Comparison of ENCODE assay signal across 1 cellular context in genomic region chr10:97736902-97737769, GRCh38.
TF ChIP-seq lines count a peak whose summit lies in the region.

TSS of gene ZFYVE27 (plus strand) at chr10:97737128. CDS start at chr10:97738478, 1,350 bp downstream.

TF ChIP-seq in H1, 55 proteins besides CTCF, POLR2A, EP300 and RAD21:
- peak; percentile 78; the same call in 1 of the 2 replicates for TF ChIP-seq RBBP5 (IDR thresholded peaks at IDR 0.05; ENCODE audit: borderline replicate concordance, low read depth, low read length)
- no peak for TF ChIP-seq SP1 (IDR thresholded peaks at IDR 0.05; ENCODE audit: low read depth, low read length)
- TF ChIP-seq ZNF274 (IDR thresholded peaks at IDR 0.05; ENCODE audit: borderline replicate concordance, extremely low read depth, low read length), result no peak
- no peak for TF ChIP-seq FOSL1 (IDR thresholded peaks at IDR 0.05; ENCODE audit: insufficient read depth, low read depth, low read length)
- TF ChIP-seq BCL11A (IDR thresholded peaks at IDR 0.05; ENCODE audit: low read depth in 2 of 2, low read length in 2 of 2), result no peak
- no peak for TF ChIP-seq GABPA (IDR thresholded peaks at IDR 0.05; ENCODE audit: borderline replicate concordance, insufficient read depth, low read length)
- TF ChIP-seq POU5F1 (IDR thresholded peaks at IDR 0.05; ENCODE audit: low read depth, low read length), result no peak
- TF ChIP-seq KDM1A (IDR thresholded peaks at IDR 0.05; ENCODE audit: borderline replicate concordance, low read length), result 0 out of 2 replicates have a peak, but pooled peaks have one; percentile 55
- TF ChIP-seq CHD1 (IDR thresholded peaks at IDR 0.05; ENCODE audit: low read depth, low read length), result no peak
- TF ChIP-seq EZH2 (IDR thresholded peaks at IDR 0.05; ENCODE audit: low read depth, low read length, severe bottlenecking), result no peak
- no peak; the same call in 1 of the 2 replicates for TF ChIP-seq TBP (IDR thresholded peaks at IDR 0.05; ENCODE audit: low read depth, low read length)
- TF ChIP-seq PHF8 (conservative IDR thresholded peaks at IDR 0.05; ENCODE audit: low read depth, low read length), result peak; percentile 84
- peak; percentile 86 for TF ChIP-seq NRF1 (IDR thresholded peaks at IDR 0.05; ENCODE audit: low read depth, low read length)
- TF ChIP-seq GTF2F1 (IDR thresholded peaks at IDR 0.05; ENCODE audit: borderline replicate concordance, low read depth, low read length), result peak; percentile 84; the same call in 1 of the 2 replicates
- TF ChIP-seq ATF3 (IDR thresholded peaks at IDR 0.05; ENCODE audit: insufficient read depth, low read depth, low read length), result no peak
- TF ChIP-seq HDAC6 (IDR thresholded peaks at IDR 0.05; ENCODE audit: low read depth, low read length), result no peak
- peak; percentile 99 for TF ChIP-seq JUND (IDR thresholded peaks at IDR 0.05; ENCODE audit: low read length)
- peak; percentile 76 for TF ChIP-seq ASH2L (IDR thresholded peaks at IDR 0.05; ENCODE audit: low read length)
- peak; percentile 12 for TF ChIP-seq RNF2 (IDR thresholded peaks at IDR 0.05; ENCODE audit: borderline replicate concordance, low read depth, low read length, missing control alignments, poor library complexity, severe bottlenecking)
- peak; percentile 80 for TF ChIP-seq SAP30 (IDR thresholded peaks at IDR 0.05; ENCODE audit: insufficient read depth, insufficient replicate concordance, low read length)
- TF ChIP-seq USF2 (IDR thresholded peaks at IDR 0.05; ENCODE audit: low read length), result peak; percentile 37; the same call in 1 of the 2 replicates
- no peak for TF ChIP-seq CHD7 (IDR thresholded peaks at IDR 0.05; ENCODE audit: insufficient replicate concordance, low read length)
- no peak for TF ChIP-seq CTBP2 (IDR thresholded peaks at IDR 0.05; ENCODE audit: borderline replicate concordance, insufficient read depth, insufficient read length, low read length)
- no peak for TF ChIP-seq BACH1 (IDR thresholded peaks at IDR 0.05; ENCODE audit: low read length)
- TF ChIP-seq SP2 (IDR thresholded peaks at IDR 0.05; ENCODE audit: low read length), result no peak
- peak; percentile 86 for TF ChIP-seq TAF1 (IDR thresholded peaks at IDR 0.05; ENCODE audit: low read depth, low read length)
- peak; percentile 100 for TF ChIP-seq MAX (IDR thresholded peaks at IDR 0.05)
- TF ChIP-seq TAF7 (optimal IDR thresholded peaks at IDR 0.05; ENCODE audit: borderline replicate concordance, low read depth, low read length), result peak; percentile 82
- TF ChIP-seq MAFK (IDR thresholded peaks at IDR 0.05; ENCODE audit: low read depth, low read length), result no peak
- TF ChIP-seq SIN3A (conservative IDR thresholded peaks at IDR 0.05 in 1 of 2, IDR thresholded peaks at IDR 0.05 in 1 of 2; ENCODE audit: low read depth in 1 of 2, low read length in 2 of 2), result no peak
- TF ChIP-seq SRF (IDR thresholded peaks at IDR 0.05; ENCODE audit: low read depth, low read length), result no peak
- peak; percentile 95 for TF ChIP-seq CREB1 (IDR thresholded peaks at IDR 0.05)
- TF ChIP-seq SP4 (IDR thresholded peaks at IDR 0.05; ENCODE audit: low read length), result no peak
- peak; percentile 90 for TF ChIP-seq KDM4A (IDR thresholded peaks at IDR 0.05; ENCODE audit: low read depth, low read length, severe bottlenecking)
- peak; percentile 100 for TF ChIP-seq E2F6 (IDR thresholded peaks at IDR 0.05)
- peak in 1 of 2 experiments; percentile 98; a peak in 1 of 4 replicates for TF ChIP-seq HDAC2 (IDR thresholded peaks at IDR 0.05; ENCODE audit: borderline replicate concordance in 1 of 2, low read depth in 2 of 2, low read length in 2 of 2)
- TF ChIP-seq SIRT6 (IDR thresholded peaks at IDR 0.05; ENCODE audit: low read length), result no peak
- no peak for TF ChIP-seq CHD2 (IDR thresholded peaks at IDR 0.05; ENCODE audit: low read length)
- no peak for TF ChIP-seq BRCA1 (IDR thresholded peaks at IDR 0.05; ENCODE audit: low read depth, low read length)
- no peak for TF ChIP-seq TEAD4 (IDR thresholded peaks at IDR 0.05; ENCODE audit: low read depth, low read length)
- TF ChIP-seq CEBPB (IDR thresholded peaks at IDR 0.05; ENCODE audit: low read depth, low read length), result 0 out of 2 replicates have a peak, but pooled peaks have one; percentile 2
- TF ChIP-seq EGR1 (IDR thresholded peaks at IDR 0.05; ENCODE audit: borderline replicate concordance, low read depth, low read length), result peak; percentile 88; the same call in 1 of the 2 replicates
- TF ChIP-seq SUZ12 (IDR thresholded peaks at IDR 0.05; ENCODE audit: low read length), result no peak
- no peak; the same call in 1 of the 2 replicates for TF ChIP-seq TCF12 (IDR thresholded peaks at IDR 0.05; ENCODE audit: low read depth, low read length)
- no peak for TF ChIP-seq RFX5 (IDR thresholded peaks at IDR 0.05; ENCODE audit: borderline replicate concordance, low read depth, low read length)
- TF ChIP-seq NANOG (IDR thresholded peaks at IDR 0.05; ENCODE audit: insufficient read depth, low read depth, low read length, poor library complexity, severe bottlenecking), result no peak
- TF ChIP-seq YY1 (IDR thresholded peaks at IDR 0.05; ENCODE audit: low read depth, low read length), result no peak
- TF ChIP-seq POLR2AphosphoS5 (IDR thresholded peaks at IDR 0.05; ENCODE audit: low read depth, low read length), result peak; percentile 82
- no peak for TF ChIP-seq KDM5A (IDR thresholded peaks at IDR 0.05; ENCODE audit: low read length)
- TF ChIP-seq CBX5 (IDR thresholded peaks at IDR 0.05; ENCODE audit: low read depth, low read length), result no peak
- TF ChIP-seq JUN (IDR thresholded peaks at IDR 0.05; ENCODE audit: low read depth, low read length), result peak; percentile 89; the same call in 1 of the 2 replicates
- no peak for TF ChIP-seq SIX5 (IDR thresholded peaks at IDR 0.05; ENCODE audit: low read depth, low read length)
- TF ChIP-seq RXRA (IDR thresholded peaks at IDR 0.05; ENCODE audit: insufficient read depth, low read depth, low read length), result no peak
- TF ChIP-seq CBX8 (IDR thresholded peaks at IDR 0.05; ENCODE audit: borderline replicate concordance, low read depth, low read length), result no peak
- TF ChIP-seq ATF2 (IDR thresholded peaks at IDR 0.05; ENCODE audit: low read length), result peak; percentile 92
